1 cellular context compared by ENCODE assay signal in the genomic region with DNA sequence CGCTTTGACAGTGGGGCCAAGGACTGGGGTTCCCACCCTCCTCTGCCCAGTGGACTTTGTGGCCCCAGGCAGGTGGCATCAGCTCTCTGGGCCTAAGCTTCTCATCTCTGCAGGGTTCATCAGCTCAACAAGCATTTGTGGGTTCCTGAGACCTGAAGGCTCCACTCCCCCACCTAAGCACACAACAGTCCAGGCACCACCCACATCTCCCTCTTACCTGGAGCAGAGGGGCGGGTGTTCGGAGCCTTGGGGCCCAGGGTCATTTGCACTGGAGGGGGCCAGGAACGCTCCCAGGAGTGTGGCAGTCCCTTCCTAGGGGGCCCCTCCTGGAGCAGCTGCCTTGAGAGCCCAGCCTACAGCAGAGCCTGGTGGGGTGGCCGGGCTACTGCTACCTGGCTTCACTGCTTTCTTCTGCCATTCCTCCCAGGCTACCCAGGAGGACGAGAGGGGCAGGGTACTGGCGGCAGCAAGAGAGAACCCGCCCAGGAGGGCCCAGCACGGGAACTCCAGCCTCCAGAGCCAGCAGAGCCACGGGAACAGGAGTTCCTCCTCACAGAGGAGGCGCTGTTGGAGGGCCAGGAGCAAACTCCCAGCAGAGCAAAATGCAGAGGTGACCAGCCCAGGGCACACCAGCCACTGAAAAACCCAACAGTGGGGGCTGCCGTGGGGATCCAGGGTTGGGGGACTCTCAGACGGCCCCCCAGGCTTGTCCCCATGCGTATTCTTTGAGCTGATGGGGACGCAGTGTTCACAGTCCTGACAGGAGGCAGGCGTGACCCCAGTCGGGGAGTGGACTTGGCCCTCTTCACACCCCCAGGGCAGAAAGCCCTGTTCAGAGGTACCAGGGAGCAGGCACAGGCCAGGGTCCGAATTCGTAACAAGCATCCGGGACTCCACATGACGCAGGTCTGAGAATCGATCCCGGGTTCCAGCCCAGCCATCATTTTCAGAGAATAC.
TF ChIP-seq lines count a peak whose summit lies in the region.

No MANE protein-coding gene starts in this region.

TF ChIP-seq in HEK293, 187 proteins besides CTCF, POLR2A, EP300 and RAD21 (continued from another document):
- TF ChIP-seq, protein P1, sequence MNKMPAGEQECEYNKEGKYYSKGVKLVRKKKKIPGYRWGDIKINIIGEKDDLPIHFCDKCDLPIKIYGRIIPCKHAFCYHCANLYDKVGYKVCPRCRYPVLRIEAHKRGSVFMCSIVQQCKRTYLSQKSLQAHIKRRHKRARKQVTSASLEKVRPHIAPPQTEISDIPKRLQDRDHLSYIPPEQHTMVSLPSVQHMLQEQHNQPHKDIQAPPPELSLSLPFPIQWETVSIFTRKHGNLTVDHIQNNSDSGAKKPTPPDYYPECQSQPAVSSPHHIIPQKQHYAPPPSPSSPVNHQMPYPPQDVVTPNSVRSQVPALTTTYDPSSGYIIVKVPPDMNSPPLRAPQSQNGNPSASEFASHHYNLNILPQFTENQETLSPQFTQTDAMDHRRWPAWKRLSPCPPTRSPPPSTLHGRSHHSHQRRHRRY (tag by site-specific recombination; IDR thresholded peaks at IDR 0.05), result no peak
- TF ChIP-seq ZNF777 (tag by site-specific recombination; IDR thresholded peaks at IDR 0.05; ENCODE audit: borderline replicate concordance) (no peak), ZNF792 (tag by site-specific recombination; IDR thresholded peaks at IDR 0.05) (no peak), GLIS1 (tag by site-specific recombination; IDR thresholded peaks at IDR 0.05) (peak; percentile 98), KLF9 (tag by site-specific recombination; IDR thresholded peaks at IDR 0.05; ENCODE audit: low read depth) (no peak), ZBTB20 (tag by site-specific recombination; IDR thresholded peaks at IDR 0.05) (no peak), ZNF624 (tag by site-specific recombination; IDR thresholded peaks at IDR 0.05) (no peak), FEZF1 (tag by site-specific recombination; IDR thresholded peaks at IDR 0.05) (no peak), KLF10 (tag by site-specific recombination; IDR thresholded peaks at IDR 0.05) (no peak), ZNF747 (tag by site-specific recombination; IDR thresholded peaks at IDR 0.05) (no peak), ZNF416 (tag by site-specific recombination; IDR thresholded peaks at IDR 0.05) (no peak), ZNF214 (tag by site-specific recombination; IDR thresholded peaks at IDR 0.05; ENCODE audit: borderline replicate concordance) (no peak), ZIC2 (tag by site-specific recombination; IDR thresholded peaks at IDR 0.05) (peak; percentile 57), MEIS1 (CRISPR knock-in tag; IDR thresholded peaks at IDR 0.05; ENCODE audit: borderline replicate concordance) (no peak), ZNF549 (tag by site-specific recombination; IDR thresholded peaks at IDR 0.05) (no peak), ZNF184 (tag by site-specific recombination; IDR thresholded peaks at IDR 0.05) (no peak), ZNF324 (tag by site-specific recombination; IDR thresholded peaks at IDR 0.05) (no peak), HOXC10 (CRISPR knock-in tag; IDR thresholded peaks at IDR 0.05) (no peak), ZNF169 (tag by site-specific recombination; IDR thresholded peaks at IDR 0.05) (no peak), ZNF560 (tag by site-specific recombination; IDR thresholded peaks at IDR 0.05; ENCODE audit: borderline replicate concordance) (no peak), GLIS2 (tag by site-specific recombination; IDR thresholded peaks at IDR 0.05) (peak; percentile 48; the same call in 1 of the 2 replicates), ZNF501 (tag by site-specific recombination; IDR thresholded peaks at IDR 0.05) (no peak)
- TF ChIP-seq, protein P2, sequence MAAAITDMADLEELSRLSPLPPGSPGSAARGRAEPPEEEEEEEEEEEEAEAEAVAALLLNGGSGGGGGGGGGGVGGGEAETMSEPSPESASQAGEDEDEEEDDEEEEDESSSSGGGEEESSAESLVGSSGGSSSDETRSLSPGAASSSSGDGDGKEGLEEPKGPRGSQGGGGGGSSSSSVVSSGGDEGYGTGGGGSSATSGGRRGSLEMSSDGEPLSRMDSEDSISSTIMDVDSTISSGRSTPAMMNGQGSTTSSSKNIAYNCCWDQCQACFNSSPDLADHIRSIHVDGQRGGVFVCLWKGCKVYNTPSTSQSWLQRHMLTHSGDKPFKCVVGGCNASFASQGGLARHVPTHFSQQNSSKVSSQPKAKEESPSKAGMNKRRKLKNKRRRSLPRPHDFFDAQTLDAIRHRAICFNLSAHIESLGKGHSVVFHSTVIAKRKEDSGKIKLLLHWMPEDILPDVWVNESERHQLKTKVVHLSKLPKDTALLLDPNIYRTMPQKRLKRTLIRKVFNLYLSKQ (tag by site-specific recombination; IDR thresholded peaks at IDR 0.05; ENCODE audit: borderline replicate concordance), result no peak
- TF ChIP-seq, protein P3, sequence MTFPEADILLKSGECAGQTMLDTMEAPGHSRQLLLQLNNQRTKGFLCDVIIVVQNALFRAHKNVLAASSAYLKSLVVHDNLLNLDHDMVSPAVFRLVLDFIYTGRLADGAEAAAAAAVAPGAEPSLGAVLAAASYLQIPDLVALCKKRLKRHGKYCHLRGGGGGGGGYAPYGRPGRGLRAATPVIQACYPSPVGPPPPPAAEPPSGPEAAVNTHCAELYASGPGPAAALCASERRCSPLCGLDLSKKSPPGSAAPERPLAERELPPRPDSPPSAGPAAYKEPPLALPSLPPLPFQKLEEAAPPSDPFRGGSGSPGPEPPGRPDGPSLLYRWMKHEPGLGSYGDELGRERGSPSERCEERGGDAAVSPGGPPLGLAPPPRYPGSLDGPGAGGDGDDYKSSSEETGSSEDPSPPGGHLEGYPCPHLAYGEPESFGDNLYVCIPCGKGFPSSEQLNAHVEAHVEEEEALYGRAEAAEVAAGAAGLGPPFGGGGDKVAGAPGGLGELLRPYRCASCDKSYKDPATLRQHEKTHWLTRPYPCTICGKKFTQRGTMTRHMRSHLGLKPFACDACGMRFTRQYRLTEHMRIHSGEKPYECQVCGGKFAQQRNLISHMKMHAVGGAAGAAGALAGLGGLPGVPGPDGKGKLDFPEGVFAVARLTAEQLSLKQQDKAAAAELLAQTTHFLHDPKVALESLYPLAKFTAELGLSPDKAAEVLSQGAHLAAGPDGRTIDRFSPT (tag by site-specific recombination; IDR thresholded peaks at IDR 0.05), result no peak
- TF ChIP-seq, protein P4, sequence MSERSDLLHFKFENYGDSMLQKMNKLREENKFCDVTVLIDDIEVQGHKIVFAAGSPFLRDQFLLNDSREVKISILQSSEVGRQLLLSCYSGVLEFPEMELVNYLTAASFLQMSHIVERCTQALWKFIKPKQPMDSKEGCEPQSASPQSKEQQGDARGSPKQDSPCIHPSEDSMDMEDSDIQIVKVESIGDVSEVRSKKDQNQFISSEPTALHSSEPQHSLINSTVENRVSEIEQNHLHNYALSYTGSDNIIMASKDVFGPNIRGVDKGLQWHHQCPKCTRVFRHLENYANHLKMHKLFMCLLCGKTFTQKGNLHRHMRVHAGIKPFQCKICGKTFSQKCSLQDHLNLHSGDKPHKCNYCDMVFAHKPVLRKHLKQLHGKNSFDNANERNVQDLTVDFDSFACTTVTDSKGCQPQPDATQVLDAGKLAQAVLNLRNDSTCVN (tag by site-specific recombination; optimal IDR thresholded peaks at IDR 0.05), result no peak
- TF ChIP-seq, protein P5, sequence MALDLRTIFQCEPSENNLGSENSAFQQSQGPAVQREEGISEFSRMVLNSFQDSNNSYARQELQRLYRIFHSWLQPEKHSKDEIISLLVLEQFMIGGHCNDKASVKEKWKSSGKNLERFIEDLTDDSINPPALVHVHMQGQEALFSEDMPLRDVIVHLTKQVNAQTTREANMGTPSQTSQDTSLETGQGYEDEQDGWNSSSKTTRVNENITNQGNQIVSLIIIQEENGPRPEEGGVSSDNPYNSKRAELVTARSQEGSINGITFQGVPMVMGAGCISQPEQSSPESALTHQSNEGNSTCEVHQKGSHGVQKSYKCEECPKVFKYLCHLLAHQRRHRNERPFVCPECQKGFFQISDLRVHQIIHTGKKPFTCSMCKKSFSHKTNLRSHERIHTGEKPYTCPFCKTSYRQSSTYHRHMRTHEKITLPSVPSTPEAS (tag by site-specific recombination; IDR thresholded peaks at IDR 0.05), result no peak
